ENCODE assay signal across 8 cellular contexts in genomic region chrX:107825698-107826285, GRCh38. TPM values are rescaled to one million over a fixed set of nuclear protein-coding genes. Genes with fewer than 3 reads are reported as not detected.
A peak's percentile ranks its signal among the peaks of the same experiment; 100 is the strongest.
DNase-seq lines count a peak whose midpoint lies in the region; ATAC-seq and TF ChIP-seq lines count a peak whose summit lies in the region.

MID2 (plus strand) TSS chrX:107825866; CDS start chrX:107826427, 561 bp downstream.

- H3K27ac ChIP-seq in KMS-11 (peak within 1 kb of the TSS; percentile 51), coronary artery (peak within 1 kb of the TSS; percentile 89), liver (ENCODE audit: low read depth in 1 of 2, low read length in 2 of 2) (peak within 1 kb of the TSS; percentile 70 to 81)

- H3K9ac ChIP-seq in KMS-11 (peak within 1 kb of the TSS; percentile 78; the same call in 1 of the 2 replicates), liver (ENCODE audit: low read depth in 1 of 2, low read length in 2 of 2) (peak within 1 kb of the TSS; percentile 19 to 36)

- peak within 1 kb of the TSS; percentile 77 for H3K4me2 ChIP-seq in KMS-11

- no peak for TF ChIP-seq CTCF in KMS-11 (conservative IDR thresholded peaks at IDR 0.05; ENCODE audit: low read depth, low read length)
- no peak for TF ChIP-seq CTCF in coronary artery (IDR thresholded peaks at IDR 0.05)
- TF ChIP-seq CTCF in liver (IDR thresholded peaks at IDR 0.05; ENCODE audit: low read depth, low read length, missing input control): no peak

- peaks cover 8% of the 10 kb centered on the region for H3K4me1 ChIP-seq in KMS-11 (ENCODE audit: low read depth, poor library complexity, severe bottlenecking)
- peaks cover 0 to 5% (median under 1%) of the 10 kb centered on the region in 4 donors for H3K4me1 ChIP-seq in liver (ENCODE audit: control insufficient read depth in 4 of 4, insufficient read depth in 4 of 4, low read length in 3 of 4)

- WGBS in liver: under 1% methylated on average over 43 of the region's 43 CpGs

- no peaks in the 10 kb centered on the region for H3K79me2 ChIP-seq in KMS-11 (ENCODE audit: insufficient read depth, low read depth)

- H3K9me3 ChIP-seq in liver (ENCODE audit: control insufficient read depth in 4 of 4, low read length in 3 of 4): no peaks in the 10 kb centered on the region

- DNase-seq in AG20443 (ENCODE audit: low spot score): peak; percentile 29
- DNase-seq in activated CD4-positive, CD25-positive, alpha-beta regulatory T cell treated with anti-CD3 and anti-CD28 coated beads, Interleukin-2, amount 50 U/mL, for 72 hours: peak; percentile 47
- peak; percentile 77 for DNase-seq in coronary artery (ENCODE audit: low spot score)
- DNase-seq in stimulated activated CD4-positive, alpha-beta T cell treated with anti-CD3 and anti-CD28 coated beads, Interleukin-4, amount 100 ng/mL, for 24 hours: peak; percentile 54
- DNase-seq in DMS114 treated with DMSO at 0.1 percent for 48 hours (lab: John Stamatoyannopoulos, UW; ENCODE audit: unreplicated experiment): no peak

- H3K4me3 ChIP-seq in KMS-11 (IDR thresholded peaks at IDR 0.05; ENCODE audit: insufficient read depth, low read depth, low read length): no peak within 1 kb of the TSS
- H3K4me3 ChIP-seq in coronary artery: peak within 1 kb of the TSS; percentile 69
- H3K4me3 ChIP-seq in liver (ENCODE audit: low read depth in 1 of 3, low read length in 3 of 3): peak within 1 kb of the TSS; percentile 42 to 74 (median 59)

- H3K27me3 ChIP-seq in KMS-11 (ENCODE audit: insufficient read depth, low read depth) (no peaks in the 10 kb centered on the region), liver (ENCODE audit: control insufficient read depth in 4 of 4, insufficient read depth in 4 of 4, low read length in 3 of 4) (peaks cover 0 to 3% (median 0%) of the 10 kb centered on the region in 4 donors)

- peak within 1 kb of the TSS; percentile 76 for H2AFZ ChIP-seq in KMS-11 (ENCODE audit: low read depth)

- TF ChIP-seq RAD21 in liver (IDR thresholded peaks at IDR 0.05): no peak

- H3K36me3 ChIP-seq in KMS-11 (ENCODE audit: insufficient read depth) (no peaks in the 10 kb centered on the region), liver (ENCODE audit: control insufficient read depth in 4 of 4, insufficient read depth in 3 of 4, low read depth in 1 of 4, low read length in 3 of 4) (no peaks in the 10 kb centered on the region)

- no peaks in the 10 kb centered on the region for H4K20me1 ChIP-seq in KMS-11 (ENCODE audit: insufficient read depth)

- peak; percentile 41 for ATAC-seq in GM19463 (IDR thresholded peaks at IDR 0.05; ENCODE audit: unreplicated experiment)

TF ChIP-seq in liver, 16 proteins besides CTCF, POLR2A, EP300 and RAD21:
- TF ChIP-seq FOXA2 (IDR thresholded peaks at IDR 0.05) (no peak), TAF1 (conservative IDR thresholded peaks at IDR 0.05) (no peak), YY1 (IDR thresholded peaks at IDR 0.05) (peak; percentile 27), SP1 (IDR thresholded peaks at IDR 0.05) (no peak), MAX (IDR thresholded peaks at IDR 0.05) (no peak)
- TF ChIP-seq, protein P1, sequence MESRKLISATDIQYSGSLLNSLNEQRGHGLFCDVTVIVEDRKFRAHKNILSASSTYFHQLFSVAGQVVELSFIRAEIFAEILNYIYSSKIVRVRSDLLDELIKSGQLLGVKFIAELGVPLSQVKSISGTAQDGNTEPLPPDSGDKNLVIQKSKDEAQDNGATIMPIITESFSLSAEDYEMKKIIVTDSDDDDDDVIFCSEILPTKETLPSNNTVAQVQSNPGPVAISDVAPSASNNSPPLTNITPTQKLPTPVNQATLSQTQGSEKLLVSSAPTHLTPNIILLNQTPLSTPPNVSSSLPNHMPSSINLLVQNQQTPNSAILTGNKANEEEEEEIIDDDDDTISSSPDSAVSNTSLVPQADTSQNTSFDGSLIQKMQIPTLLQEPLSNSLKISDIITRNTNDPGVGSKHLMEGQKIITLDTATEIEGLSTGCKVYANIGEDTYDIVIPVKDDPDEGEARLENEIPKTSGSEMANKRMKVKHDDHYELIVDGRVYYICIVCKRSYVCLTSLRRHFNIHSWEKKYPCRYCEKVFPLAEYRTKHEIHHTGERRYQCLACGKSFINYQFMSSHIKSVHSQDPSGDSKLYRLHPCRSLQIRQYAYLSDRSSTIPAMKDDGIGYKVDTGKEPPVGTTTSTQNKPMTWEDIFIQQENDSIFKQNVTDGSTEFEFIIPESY (IDR thresholded peaks at IDR 0.05): no peak

RNA-seq across cellular contexts. Expression of gene MID2, which starts in this region (rescaled TPM):
- 10 to 100 TPM in 1 of 2 donors, 1 to 10 TPM in 1; 3.7 to 12.2 TPM for total RNA-seq in liver
- 1 to 10 TPM; 2.2 to 3.6 TPM for polyA plus RNA-seq in liver
